Comparison of ENCODE assay signal across 8 cellular contexts in genomic region chr15:60128000-60128376, GRCh38.
DNase-seq lines count a peak whose midpoint lies in the region; ATAC-seq and TF ChIP-seq lines count a peak whose summit lies in the region.

No MANE protein-coding gene starts in this region.

- 21 to 27% methylated on average over 5 of the region's 5 CpGs for WGBS in sigmoid colon, 2 donors

- H3K27me3 ChIP-seq in GM06990 (replicated peaks; ENCODE audit: control insufficient read depth, insufficient read depth, low read length) (no peaks in the 10 kb centered on the region), SU-DHL-6 (ENCODE audit: low read length) (no peaks in the 10 kb centered on the region), sigmoid colon (no peaks in the 10 kb centered on the region)

- H3F3A ChIP-seq in SU-DHL-6 (ENCODE audit: insufficient read depth): no peaks in the 10 kb centered on the region

- H3K9ac ChIP-seq in SU-DHL-6 (ENCODE audit: low read length): peak overlapping the region; percentile 36; the same call in 1 of the 2 replicates

- no peak for TF ChIP-seq EP300 in sigmoid colon (IDR thresholded peaks at IDR 0.05)

- TF ChIP-seq POLR2A in sigmoid colon (IDR thresholded peaks at IDR 0.05): no peak

- intact Hi-C loops in sigmoid colon (cut with DNase I): no loop called here

- H3K9me2 ChIP-seq in SU-DHL-6 (replicated peaks; ENCODE audit: insufficient read depth, low read length): no peaks in the 10 kb centered on the region

- no peaks in the 10 kb centered on the region for H3K79me2 ChIP-seq in SU-DHL-6 (ENCODE audit: insufficient read depth, low read length)

- no peaks in the 10 kb centered on the region for H3K9me3 ChIP-seq in SU-DHL-6 (ENCODE audit: insufficient read depth, low read length)
- no peaks in the 10 kb centered on the region for H3K9me3 ChIP-seq in sigmoid colon

- no peak for TF ChIP-seq CTCF in GM06990 (IDR thresholded peaks at IDR 0.05; ENCODE audit: insufficient read depth, low read length, poor library complexity, severe bottlenecking)
- no peak for TF ChIP-seq CTCF in SU-DHL-6 (IDR thresholded peaks at IDR 0.05; ENCODE audit: insufficient read depth, low read length, poor library complexity, severe bottlenecking)
- no peak for TF ChIP-seq CTCF in sigmoid colon (IDR thresholded peaks at IDR 0.05)

- peak overlapping the region; percentile 51 for H3K4me2 ChIP-seq in SU-DHL-6 (ENCODE audit: low read depth, low read length, poor library complexity, severe bottlenecking)

- H3K27ac ChIP-seq in SU-DHL-6 (ENCODE audit: low read depth, low read length): no peak overlapping the region
- peak overlapping the region; percentile 76 to 80 (median 78) for H3K27ac ChIP-seq in sigmoid colon

- DNase-seq in GM06990 (ENCODE audit: extremely low read depth, insufficient read length) (no peak), foreskin melanocyte (peak; percentile 20), sigmoid colon (peak; percentile 63), DMS 273 (lab: John Stamatoyannopoulos, UW; ENCODE audit: unreplicated experiment) (no peak), DMS153 treated with DMSO at 0.1 percent for 48 hours (lab: John Stamatoyannopoulos, UW; ENCODE audit: unreplicated experiment) (no peak)

- H2AFZ ChIP-seq in SU-DHL-6 (ENCODE audit: low read depth, low read length, severe bottlenecking): peak overlapping the region; percentile 32

- ATAC-seq in HG02588 (IDR thresholded peaks at IDR 0.05; ENCODE audit: unreplicated experiment) (no peak), HG03025 (IDR thresholded peaks at IDR 0.05; ENCODE audit: low FRiP score, unreplicated experiment) (no peak)

- H3K36me3 ChIP-seq in GM06990 (ENCODE audit: control insufficient read depth, insufficient read depth, low read length): no peaks in the 10 kb centered on the region
- no peaks in the 10 kb centered on the region for H3K36me3 ChIP-seq in SU-DHL-6 (ENCODE audit: low read length)
- H3K36me3 ChIP-seq in sigmoid colon: no peaks in the 10 kb centered on the region

- peaks cover 0 to 9% (median 3%) of the 10 kb centered on the region in 4 donors for H3K4me1 ChIP-seq in sigmoid colon

- H3K4me3 ChIP-seq in GM06990 (replicated peaks; ENCODE audit: low read depth, low read length) (peak overlapping the region; percentile 47), SU-DHL-6 (ENCODE audit: insufficient read depth, low read length, poor library complexity, severe bottlenecking) (peak overlapping the region; percentile 35), sigmoid colon (peak overlapping the region; percentile 35 to 54 (median 50))

- no peaks in the 10 kb centered on the region for H4K20me1 ChIP-seq in SU-DHL-6 (ENCODE audit: low read depth, low read length)

Comparison
In these comparisons a context has a peak if more than half of its experiments do, and no peak if none do; other contexts are left out.
1. DNase-seq: peak in foreskin melanocyte (single experiment) and sigmoid colon (single experiment); none in GM06990 (single experiment), DMS 273 (single experiment) and DMS153 treated with DMSO at 0.1 percent for 48 hours (single experiment).
2. Peak in every context shown above with its lines, with median percentiles within 50 percentile points of each other: H3K4me3 ChIP-seq.